25 cellular contexts compared by ENCODE assay signal in the genomic region with DNA sequence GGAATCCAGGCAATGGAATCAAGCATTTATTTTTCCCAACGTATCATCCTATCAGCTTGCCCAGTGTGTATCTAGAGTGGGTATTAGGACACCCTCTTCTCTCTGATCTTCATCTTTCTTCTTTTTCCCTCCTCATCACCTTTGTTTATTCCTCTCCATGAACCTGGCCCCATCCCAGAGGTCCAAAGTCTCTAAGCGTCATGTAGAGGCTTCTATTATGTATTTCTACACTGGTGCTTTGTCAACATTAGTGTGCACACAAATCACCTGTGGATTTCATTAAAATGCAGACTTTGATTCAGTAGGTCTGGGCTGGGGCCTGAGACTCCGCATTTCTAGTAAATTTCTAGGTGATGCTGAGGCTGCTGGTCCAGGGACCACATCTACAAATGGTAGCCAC. TPM values are rescaled to one million over a fixed set of nuclear protein-coding genes. Genes with fewer than 3 reads are reported as not detected.
"Had no signal": no experiment of that assay in that cellular context is flagged by ENCODE, and none has a peak within 500 bp of the region (broad histone marks: within the 10 kb centered on the region; RNA-seq: fewer than 3 reads in every experiment).

No MANE protein-coding gene starts in this region.

- H3K4me3 Mint-ChIP-seq: activated CD8-positive, alpha-beta T cell treated with anti-CD3 and anti-CD28 coated beads for 36 hours; activated naive CD4-positive, alpha-beta T cell treated with anti-CD3 and anti-CD28 coated beads, Interleukin-2, amount 10 ng/mL, durations not matched to agents 7 days and 5 days; activated naive CD8-positive, alpha-beta T cell treated with anti-CD3 and anti-CD28 coated beads, Interleukin-2, amount 10 ng/mL, durations not matched to agents 7 days and 5 days; activated T-helper 17 cell treated with anti-CD3 and anti-CD28 coated beads, Interleukin-2, amount 50 U/mL, for 72 hours; T-cell had no signal

- H3K4me1 ChIP-seq: adrenal gland had no signal

- H3K9me3 ChIP-seq: adrenal gland had no signal

- H3K9me3 Mint-ChIP-seq: activated CD8-positive, alpha-beta T cell treated with anti-CD3 and anti-CD28 coated beads for 36 hours; activated naive CD4-positive, alpha-beta T cell treated with anti-CD3 and anti-CD28 coated beads, Interleukin-2, amount 10 ng/mL, durations not matched to agents 7 days and 5 days; activated naive CD8-positive, alpha-beta T cell treated with anti-CD3 and anti-CD28 coated beads, Interleukin-2, amount 10 ng/mL, durations not matched to agents 7 days and 5 days; activated T-helper 17 cell treated with anti-CD3 and anti-CD28 coated beads, Interleukin-2, amount 50 U/mL, for 72 hours; T-cell had no signal

- H3K4me3 ChIP-seq: adrenal gland, PC-9 had no signal

- H3K36me3 ChIP-seq: adrenal gland had no signal

- H3K4me1 Mint-ChIP-seq: activated naive CD4-positive, alpha-beta T cell treated with anti-CD3 and anti-CD28 coated beads, Interleukin-2, amount 10 ng/mL, durations not matched to agents 7 days and 5 days; activated T-helper 17 cell treated with anti-CD3 and anti-CD28 coated beads, Interleukin-2, amount 50 U/mL, for 72 hours; T-cell had no signal

- H3K27ac ChIP-seq: adrenal gland, PC-9, VCaP had no signal

- H3K27ac Mint-ChIP-seq: activated CD8-positive, alpha-beta T cell treated with anti-CD3 and anti-CD28 coated beads for 36 hours; activated naive CD4-positive, alpha-beta T cell treated with anti-CD3 and anti-CD28 coated beads, Interleukin-2, amount 10 ng/mL, durations not matched to agents 7 days and 5 days; activated naive CD8-positive, alpha-beta T cell treated with anti-CD3 and anti-CD28 coated beads, Interleukin-2, amount 10 ng/mL, durations not matched to agents 7 days and 5 days; activated T-helper 17 cell treated with anti-CD3 and anti-CD28 coated beads, Interleukin-2, amount 50 U/mL, for 72 hours; T-cell had no signal

- DNase-seq: activated CD4-positive, alpha-beta T cell treated with anti-CD3 and anti-CD28 coated beads, Interleukin-2, amount 50 U/mL, for 1 hour; activated CD4-positive, CD25-positive, alpha-beta regulatory T cell; activated CD8-positive, alpha-beta memory T cell treated with anti-CD3 and anti-CD28 coated beads, Interleukin-2, amount 50 U/mL, for 48 hours; activated gamma-delta T cell treated with Interleukin-2 at 50 U/mL for 16 hours; activated naive CD8-positive, alpha-beta T cell treated with anti-CD3 and anti-CD28 coated beads, Interleukin-2, amount 10 ng/mL, durations not matched to agents 7 days and 5 days; activated T-cell treated with anti-CD3 and anti-CD28 coated beads, Interleukin-2, amount 50 U/mL, for 1 hour; anterior cingulate cortex; cerebellar nuclear complex; NCI-H1092; NCI-H1694 treated with DMSO at 0.1 percent for 48 hours; NCI-H345; NCI-H510A; NCI-H526 treated with DMSO at 0.1 percent for 48 hours; NK-92 treated with Interleukin-12 subunit alpha and Interleukin-12 subunit beta, amount 100 ng/mL, for 24 hours; PC-9; SIG-M5; T-cell had no signal

- ATAC-seq: T-cell had no signal

- H3K4me2 ChIP-seq: PC-9 had no signal

- H2AFZ ChIP-seq: PC-9 had no signal

- H3K36me3 Mint-ChIP-seq: activated naive CD4-positive, alpha-beta T cell treated with anti-CD3 and anti-CD28 coated beads, Interleukin-2, amount 10 ng/mL, durations not matched to agents 7 days and 5 days; activated naive CD8-positive, alpha-beta T cell treated with anti-CD3 and anti-CD28 coated beads, Interleukin-2, amount 10 ng/mL, durations not matched to agents 7 days and 5 days; T-cell had no signal

RNA-seq across cellular contexts. Expression of gene PIP5K1B, which starts 19.8 kb away (rescaled TPM):
- total RNA-seq: LHCN-M2, M059J, PC-9, RPMI7951 had no signal
